8 cellular contexts compared by ENCODE assay signal in the genomic region with DNA sequence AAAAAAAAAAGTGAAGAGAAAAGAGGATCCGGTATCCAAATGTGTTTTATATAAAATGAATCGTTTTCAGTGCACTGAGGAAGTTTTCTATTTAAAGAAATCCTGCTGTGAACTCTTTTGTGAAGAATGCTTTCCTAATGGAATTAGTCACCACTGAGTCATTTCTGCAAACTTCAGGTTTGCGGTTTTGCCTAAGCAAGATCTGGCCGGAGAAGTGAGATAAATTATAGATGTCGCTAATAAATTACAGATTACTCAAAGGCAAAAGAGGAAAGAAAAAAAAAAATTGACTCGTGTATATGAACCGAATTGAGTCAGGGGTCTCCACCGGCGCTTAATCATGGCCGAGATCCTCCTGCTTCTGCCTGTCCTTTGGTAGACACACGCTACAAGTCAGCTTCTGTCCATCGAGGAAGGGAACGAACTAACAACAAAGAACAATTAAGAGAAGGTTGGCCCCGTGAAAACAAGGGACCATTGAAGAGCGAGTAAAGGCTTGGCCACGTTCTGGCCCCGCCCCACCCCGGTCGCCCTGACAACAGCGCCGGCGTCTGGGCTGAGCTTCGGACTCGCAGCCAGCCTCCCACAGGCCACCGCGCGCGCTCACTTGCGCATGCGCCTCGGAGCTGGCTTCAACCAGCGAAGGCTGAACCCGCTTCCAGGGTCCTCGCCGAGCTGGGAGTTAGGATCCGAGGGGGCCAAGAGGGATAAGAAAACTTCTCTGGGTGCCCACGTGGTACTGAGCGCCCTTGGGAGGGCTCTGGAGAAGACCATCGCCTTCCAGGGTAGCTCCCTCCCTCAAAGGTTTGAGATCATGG. TPM values are rescaled to one million over a fixed set of nuclear protein-coding genes. Genes with fewer than 3 reads are reported as not detected.
DNase-seq lines count a peak whose midpoint lies in the region; ATAC-seq and TF ChIP-seq lines count a peak whose summit lies in the region.

No MANE protein-coding gene starts in this region.

- peaks cover 12% of the 10 kb centered on the region for H3K4me1 Mint-ChIP-seq in GM23338
- H3K4me1 Mint-ChIP-seq in naive thymus-derived CD8-positive, alpha-beta T cell: peaks cover 4 to 21% (median 12%) of the 10 kb centered on the region in 4 donors
- H3K4me1 Mint-ChIP-seq in stimulated activated naive B cell treated with anti-CD40 and anti-IgM and Interleukin-4, amounts not matched to agents 10 μg/mL and 1 μg/mL and 100 μg/mL, for 72 hours: peaks cover 13 to 22% of the 10 kb centered on the region in 2 donors

- peak overlapping the region; percentile 84 for H3K4me3 ChIP-seq in DOHH2 (ENCODE audit: low read length)
- peak overlapping the region; percentile 61 for H3K4me3 ChIP-seq in GM23338
- H3K4me3 ChIP-seq in LNCaP clone FGC (ENCODE audit: low read depth, low read length): peak overlapping the region; percentile 80

- H3K9me2 ChIP-seq in DOHH2 (replicated peaks; ENCODE audit: control insufficient read depth, low read length): no peaks in the 10 kb centered on the region
- H3K9me2 ChIP-seq in GM23338 (ENCODE audit: insufficient read depth): no peaks in the 10 kb centered on the region

- no peaks in the 10 kb centered on the region for H3K79me2 ChIP-seq in DOHH2 (ENCODE audit: control insufficient read depth, low read length)
- H3K79me2 ChIP-seq in GM23338 (replicated peaks; ENCODE audit: insufficient read depth): no peaks in the 10 kb centered on the region

- POLR2A ChIA-PET in naive thymus-derived CD8-positive, alpha-beta T cell (lab: Charles Lee): interaction anchor here (0.6 to 2.5 kb wide), 5 partner anchors 17 to 585 kb away, joined by 3 to 11 read pairs (median 4); a partner anchor contains a TSS

- no peaks in the 10 kb centered on the region for H3K9me3 Mint-ChIP-seq in GM23338
- H3K9me3 Mint-ChIP-seq in naive thymus-derived CD8-positive, alpha-beta T cell: no peaks in the 10 kb centered on the region
- no peaks in the 10 kb centered on the region for H3K9me3 Mint-ChIP-seq in stimulated activated naive B cell treated with anti-CD40 and anti-IgM and Interleukin-4, amounts not matched to agents 10 μg/mL and 1 μg/mL and 100 μg/mL, for 72 hours

- H3K27ac Mint-ChIP-seq in GM23338: peak overlapping the region; percentile 91
- H3K27ac Mint-ChIP-seq in naive thymus-derived CD8-positive, alpha-beta T cell: peak overlapping the region; percentile 83 to 96 (median 90)
- peak overlapping the region; percentile 99 for H3K27ac Mint-ChIP-seq in stimulated activated naive B cell treated with anti-CD40 and anti-IgM and Interleukin-4, amounts not matched to agents 10 μg/mL and 1 μg/mL and 100 μg/mL, for 72 hours

- H3K36me3 Mint-ChIP-seq in GM23338 (ENCODE audit: low read depth): no peaks in the 10 kb centered on the region
- no peaks in the 10 kb centered on the region for H3K36me3 Mint-ChIP-seq in naive thymus-derived CD8-positive, alpha-beta T cell
- peaks cover 4 to 6% of the 10 kb centered on the region in 2 donors for H3K36me3 Mint-ChIP-seq in stimulated activated naive B cell treated with anti-CD40 and anti-IgM and Interleukin-4, amounts not matched to agents 10 μg/mL and 1 μg/mL and 100 μg/mL, for 72 hours

- ATAC-seq in GM23338: peak; percentile 100
- ATAC-seq in naive thymus-derived CD8-positive, alpha-beta T cell: peak; percentile 100
- peak; percentile 99 to 100 for ATAC-seq in stimulated activated naive B cell treated with anti-CD40 and anti-IgM and Interleukin-4, amounts not matched to agents 10 μg/mL and 1 μg/mL and 100 μg/mL, for 72 hours (replicated peaks)

- H3K9me3 ChIP-seq in DOHH2 (ENCODE audit: control insufficient read depth, insufficient read depth, low read length): no peaks in the 10 kb centered on the region

- no peaks in the 10 kb centered on the region for H3K36me3 ChIP-seq in DOHH2 (ENCODE audit: control insufficient read depth, low read length)
- H3K36me3 ChIP-seq in GM23338 (ENCODE audit: insufficient read depth): no peaks in the 10 kb centered on the region

- H3K27ac ChIP-seq in DOHH2 (ENCODE audit: low read depth, low read length) (peak overlapping the region; percentile 83), GM23338 (ENCODE audit: low read depth) (peak overlapping the region; percentile 74)

- H4K20me1 ChIP-seq in DOHH2 (ENCODE audit: control insufficient read depth, insufficient read depth, low read depth, low read length) (no peaks in the 10 kb centered on the region), GM23338 (replicated peaks; ENCODE audit: insufficient read depth) (no peaks in the 10 kb centered on the region)

- H3K4me2 ChIP-seq in DOHH2 (ENCODE audit: low read length): peak overlapping the region; percentile 92
- H3K4me2 ChIP-seq in GM23338: peak overlapping the region; percentile 78

- H3K4me3 Mint-ChIP-seq in GM23338: peak overlapping the region; percentile 77
- H3K4me3 Mint-ChIP-seq in naive thymus-derived CD8-positive, alpha-beta T cell: peak overlapping the region; percentile 83 to 96 (median 92)
- peak overlapping the region; percentile 87 to 92 for H3K4me3 Mint-ChIP-seq in stimulated activated naive B cell treated with anti-CD40 and anti-IgM and Interleukin-4, amounts not matched to agents 10 μg/mL and 1 μg/mL and 100 μg/mL, for 72 hours

- TF ChIP-seq CTCF in DOHH2 (IDR thresholded peaks at IDR 0.05; ENCODE audit: low read depth, low read length, poor library complexity, severe bottlenecking): no peak
- no peak for TF ChIP-seq CTCF in GM23338 (conservative IDR thresholded peaks at IDR 0.05; ENCODE audit: low read depth in 2 of 2)
- TF ChIP-seq CTCF in LNCaP clone FGC (IDR thresholded peaks at IDR 0.05; ENCODE audit: control insufficient read depth, extremely low read depth, insufficient read depth): no peak

- H3F3A ChIP-seq in DOHH2 (ENCODE audit: control insufficient read depth, insufficient read depth) (peaks cover 15% of the 10 kb centered on the region), GM23338 (replicated peaks; ENCODE audit: low read depth) (peaks cover 10% of the 10 kb centered on the region; the same call in 1 of the 2 replicates)

- H3K27me3 Mint-ChIP-seq in GM23338 (ENCODE audit: insufficient read depth, low read depth, poor library complexity): peaks cover 3% of the 10 kb centered on the region
- no peaks in the 10 kb centered on the region for H3K27me3 Mint-ChIP-seq in naive thymus-derived CD8-positive, alpha-beta T cell
- H3K27me3 Mint-ChIP-seq in stimulated activated naive B cell treated with anti-CD40 and anti-IgM and Interleukin-4, amounts not matched to agents 10 μg/mL and 1 μg/mL and 100 μg/mL, for 72 hours: no peaks in the 10 kb centered on the region

- H3K27me3 ChIP-seq in DOHH2 (ENCODE audit: control insufficient read depth, low read length): no peaks in the 10 kb centered on the region
- H3K27me3 ChIP-seq in GM23338 (ENCODE audit: insufficient read depth): no peaks in the 10 kb centered on the region

- H3K4me1 ChIP-seq in DOHH2 (ENCODE audit: control insufficient read depth, low read length): peaks cover 27% of the 10 kb centered on the region
- H3K4me1 ChIP-seq in GM23338 (ENCODE audit: insufficient read depth): peaks cover 14% of the 10 kb centered on the region; the same call in 1 of the 2 replicates

- DNase-seq in GM23338 (ENCODE audit: low spot score) (peak; percentile 97), LNCaP clone FGC (ENCODE audit: low read depth) (peak; percentile 83), RPMI8226 (peak; percentile 96), fibroblast of peridontal ligament (ENCODE audit: extremely low read depth) (peak; percentile 98)
- DNase-seq in activated T-helper 9 cell treated with anti-CD3 and anti-CD28 coated beads, Interleukin-2, amount 50 U/mL, for 16 hours (ENCODE audit: low read depth): peak; percentile 92
- peak; percentile 87 to 96 (median 92) for DNase-seq in naive thymus-derived CD8-positive, alpha-beta T cell
- peak; percentile 89 for DNase-seq in stimulated activated naive B cell treated with anti-CD40 and anti-IgM and Interleukin-4, amounts not matched to agents 10 μg/mL and 1 μg/mL and 100 μg/mL, for 72 hours

- H2AFZ ChIP-seq in GM23338: peak overlapping the region; percentile 82

TF ChIP-seq in GM23338, 12 proteins besides CTCF, POLR2A, EP300 and RAD21:
- TF ChIP-seq CREB1 (CRISPR knock-in tag; IDR thresholded peaks at IDR 0.05; ENCODE audit: low read depth): no peak
- TF ChIP-seq POLR2AphosphoS5 (IDR thresholded peaks at IDR 0.05; ENCODE audit: low read depth): peak; percentile 89

RNA-seq across cellular contexts. Expression of a gene that starts 33.0 kb away (rescaled TPM):
- total RNA-seq in GM23338 (2014; rRNA removed; shearing (Covaris generic)): 44.5 and 46.5 TPM in 2 replicates
- 12.3 and 13.5 TPM in 2 replicates for polyA plus RNA-seq in GM23338 (2016; fragmentation: Nextera tagmentation; extraction: Ambion mirVana)
- 10 to 100 TPM; 83.3 to 85.1 TPM for total RNA-seq in naive thymus-derived CD8-positive, alpha-beta T cell
- polyA plus RNA-seq in naive thymus-derived CD8-positive, alpha-beta T cell: 10 to 100 TPM in 2 of 3 donors, 1 to 10 TPM in 1; 6.4 to 15.5 (median 11.6) TPM

RNA-seq across cellular contexts. Expression of a gene that starts 42.9 kb away (rescaled TPM):
- total RNA-seq in GM23338 (2014; rRNA removed; shearing (Covaris generic)): 104 and 118 TPM in 2 replicates
- 401 and 463 TPM in 2 replicates for polyA plus RNA-seq in GM23338 (2016; fragmentation: Nextera tagmentation; extraction: Ambion mirVana)
- total RNA-seq in naive thymus-derived CD8-positive, alpha-beta T cell: 10 to 100 TPM; 74.1 to 80.0 TPM
- polyA plus RNA-seq in naive thymus-derived CD8-positive, alpha-beta T cell: 100 to 1,000 TPM; 248 to 324 (median 278) TPM

Comparison
In these comparisons a context has a peak if more than half of its experiments do, and no peak if none do; other contexts are left out.
1. Peak in every context shown above with its lines: DNase-seq, ATAC-seq, H3K4me3 ChIP-seq and H3K27ac ChIP-seq.